24 cellular contexts compared by ENCODE assay signal in genomic region chr4:174402470-174403176, GRCh38.
DNase-seq lines count a peak whose midpoint lies in the region; ATAC-seq and TF ChIP-seq lines count a peak whose summit lies in the region.
"Had no signal": no experiment of that assay in that cellular context is flagged by ENCODE, and none has a peak within 500 bp of the region (broad histone marks: within the 10 kb centered on the region; RNA-seq: fewer than 3 reads in every experiment).

No MANE protein-coding gene starts in this region.

- H3K9me3 Mint-ChIP-seq in Caco-2 (ENCODE audit: unreplicated experiment), result no peaks in the 10 kb centered on the region
- H3K9me3 Mint-ChIP-seq in nephron, result no peaks in the 10 kb centered on the region
- H3K9me3 Mint-ChIP-seq: activated B cell treated with CpG ODN at 0.5 μM for 24 hours; activated CD4-positive, alpha-beta memory T cell treated with anti-CD3 and anti-CD28 coated beads for 36 hours; activated naive CD4-positive, alpha-beta T cell treated with anti-CD3 and anti-CD28 coated beads for 36 hours had no signal

- DNase-seq in Caco-2, result peak in 1 of 2 experiments; percentile 11
- peak; percentile 85 for DNase-seq in NCI-H82 (lab: John Stamatoyannopoulos, UW)
- peak; percentile 34 for DNase-seq in choroid plexus epithelial cell (ENCODE audit: low read depth)
- DNase-seq in effector CD4-positive, alpha-beta T cell, result no peak
- no peak for DNase-seq in NCI-H526 (lab: John Stamatoyannopoulos, UW)
- DNase-seq in stimulated activated CD4-positive, alpha-beta T cell treated with anti-CD3 and anti-CD28 coated beads, Interleukin-15, amount 100 ng/mL, for 24 hours, result no peak
- DNase-seq: activated B cell treated with CpG ODN at 0.5 μM for 24 hours; activated CD4-positive, alpha-beta memory T cell treated with anti-CD3 and anti-CD28 coated beads for 36 hours; activated naive CD4-positive, alpha-beta T cell treated with anti-CD3 and anti-CD28 coated beads for 36 hours; activated T-cell treated with anti-CD3 and anti-CD28 coated beads, Interleukin-2, amount 50 U/mL, for 1 hour; CD4-positive, alpha-beta memory T cell; cerebellar nuclear complex; DMS79 treated with DMSO at 0.1 percent for 48 hours; effector memory CD4-positive, alpha-beta T cell; islet precursor cell; mammary epithelial cell; naive thymus-derived CD4-positive, alpha-beta T cell; NCI-H1105; NCI-H524; stimulated activated CD4-positive, alpha-beta T cell treated with anti-CD3 and anti-CD28 coated beads, Interleukin-4, amount 100 ng/mL, for 1 hour had no signal

- 0 out of 2 replicates have a peak, but pooled peaks cover 3% of the 10 kb centered on the region for H3K9me3 ChIP-seq in Caco-2
- H3K9me3 ChIP-seq: ascending aorta, vagina had no signal

- POLR2A ChIA-PET in Caco-2 (lab: Charles Lee), result no interaction called here

- peaks cover 20% of the 10 kb centered on the region for H3K36me3 Mint-ChIP-seq in Caco-2 (ENCODE audit: insufficient read depth, unreplicated experiment)
- H3K36me3 Mint-ChIP-seq in nephron (ENCODE audit: low read depth), result no peaks in the 10 kb centered on the region
- H3K36me3 Mint-ChIP-seq: activated CD4-positive, alpha-beta memory T cell treated with anti-CD3 and anti-CD28 coated beads for 36 hours; CD4-positive, alpha-beta memory T cell; naive thymus-derived CD4-positive, alpha-beta T cell had no signal

- TF ChIP-seq CTCF in Caco-2 (IDR thresholded peaks at IDR 0.05; ENCODE audit: insufficient read depth in 1 of 2, low read depth in 1 of 2, low read length in 1 of 2, severe bottlenecking in 1 of 2, unreplicated experiment in 1 of 2) (no peak), choroid plexus epithelial cell (conservative IDR thresholded peaks at IDR 0.05; ENCODE audit: low read depth, low read length) (no peak), nephron (IDR thresholded peaks at IDR 0.05; ENCODE audit: unreplicated experiment in 3 of 3) (no peak)

- no peak for ATAC-seq in HG02885 (IDR thresholded peaks at IDR 0.05; ENCODE audit: poor library complexity, unreplicated experiment)
- ATAC-seq: naive thymus-derived CD4-positive, alpha-beta T cell had no signal

- CTCF ChIA-PET in Caco-2 (lab: Charles Lee), result no interaction called here

- no peaks in the 10 kb centered on the region for H3K27me3 Mint-ChIP-seq in Caco-2 (ENCODE audit: insufficient read depth, unreplicated experiment)
- no peaks in the 10 kb centered on the region for H3K27me3 Mint-ChIP-seq in nephron (ENCODE audit: low read depth)
- H3K27me3 Mint-ChIP-seq: activated B cell treated with CpG ODN at 0.5 μM for 24 hours; activated CD4-positive, alpha-beta memory T cell treated with anti-CD3 and anti-CD28 coated beads for 36 hours; naive thymus-derived CD4-positive, alpha-beta T cell had no signal

- H3K4me3 Mint-ChIP-seq in Caco-2 (ENCODE audit: unreplicated experiment), result peak overlapping the region; percentile 64
- H3K4me3 Mint-ChIP-seq in nephron, result no peak overlapping the region
- H3K4me3 Mint-ChIP-seq: activated B cell treated with CpG ODN at 0.5 μM for 24 hours; activated CD4-positive, alpha-beta memory T cell treated with anti-CD3 and anti-CD28 coated beads for 36 hours; activated naive CD4-positive, alpha-beta T cell treated with anti-CD3 and anti-CD28 coated beads for 36 hours; CD4-positive, alpha-beta memory T cell; naive thymus-derived CD4-positive, alpha-beta T cell had no signal

- H3K4me1 Mint-ChIP-seq in Caco-2 (ENCODE audit: low read depth, unreplicated experiment) (peaks cover 38% of the 10 kb centered on the region), nephron (no peaks in the 10 kb centered on the region)
- H3K4me1 Mint-ChIP-seq: activated B cell treated with CpG ODN at 0.5 μM for 24 hours; CD4-positive, alpha-beta memory T cell had no signal

- peaks cover 64% of the 10 kb centered on the region for H3K4me1 ChIP-seq in Caco-2
- H3K4me1 ChIP-seq: ascending aorta, vagina had no signal

- H3K27me3 ChIP-seq in Caco-2 (replicated peaks; ENCODE audit: control insufficient read depth, insufficient read depth, low read length), result no peaks in the 10 kb centered on the region
- H3K27me3 ChIP-seq: ascending aorta, vagina had no signal

- BruUV-seq in Caco-2 (replicated peaks; lab: Mats Ljungman, UMichigan), result no TSS peak

- no peaks in the 10 kb centered on the region for H3K36me3 ChIP-seq in Caco-2 (ENCODE audit: control insufficient read depth, insufficient read depth, low read length)
- H3K36me3 ChIP-seq: ascending aorta, vagina had no signal

- intact Hi-C loops in Caco-2 (cut with micrococcal nuclease; ENCODE audit: unreplicated experiment), result loop anchor here (5.0 kb wide), 1 partner anchor 35 kb away; no protein-coding TSS in a partner anchor

- H3K27ac Mint-ChIP-seq in Caco-2 (ENCODE audit: unreplicated experiment), result peak overlapping the region; percentile 87
- peak overlapping the region in 2 of 3 experiments; percentile 19 to 68 for H3K27ac Mint-ChIP-seq in nephron
- H3K27ac Mint-ChIP-seq: activated B cell treated with CpG ODN at 0.5 μM for 24 hours; activated CD4-positive, alpha-beta memory T cell treated with anti-CD3 and anti-CD28 coated beads for 36 hours; activated naive CD4-positive, alpha-beta T cell treated with anti-CD3 and anti-CD28 coated beads for 36 hours; CD4-positive, alpha-beta memory T cell; naive thymus-derived CD4-positive, alpha-beta T cell had no signal

- no peak overlapping the region for H3K4me3 ChIP-seq in Caco-2 (ENCODE audit: low read depth, low read length)
- H3K4me3 ChIP-seq in choroid plexus epithelial cell (ENCODE audit: low read depth, low read length), result no peak overlapping the region
- H3K4me3 ChIP-seq: ascending aorta, vagina had no signal

Comparison
In these comparisons a context has a peak if more than half of its experiments do, and no peak if none do; other contexts are left out.
1. DNase-seq: peak in NCI-H82 (single experiment) and choroid plexus epithelial cell (single experiment); none in effector CD4-positive, alpha-beta T cell (single experiment), NCI-H526 (0 of 2) and stimulated activated CD4-positive, alpha-beta T cell treated with anti-CD3 and anti-CD28 coated beads, Interleukin-15, amount 100 ng/mL, for 24 hours (single experiment).